8 cellular contexts compared by ENCODE assay signal in the genomic region with DNA sequence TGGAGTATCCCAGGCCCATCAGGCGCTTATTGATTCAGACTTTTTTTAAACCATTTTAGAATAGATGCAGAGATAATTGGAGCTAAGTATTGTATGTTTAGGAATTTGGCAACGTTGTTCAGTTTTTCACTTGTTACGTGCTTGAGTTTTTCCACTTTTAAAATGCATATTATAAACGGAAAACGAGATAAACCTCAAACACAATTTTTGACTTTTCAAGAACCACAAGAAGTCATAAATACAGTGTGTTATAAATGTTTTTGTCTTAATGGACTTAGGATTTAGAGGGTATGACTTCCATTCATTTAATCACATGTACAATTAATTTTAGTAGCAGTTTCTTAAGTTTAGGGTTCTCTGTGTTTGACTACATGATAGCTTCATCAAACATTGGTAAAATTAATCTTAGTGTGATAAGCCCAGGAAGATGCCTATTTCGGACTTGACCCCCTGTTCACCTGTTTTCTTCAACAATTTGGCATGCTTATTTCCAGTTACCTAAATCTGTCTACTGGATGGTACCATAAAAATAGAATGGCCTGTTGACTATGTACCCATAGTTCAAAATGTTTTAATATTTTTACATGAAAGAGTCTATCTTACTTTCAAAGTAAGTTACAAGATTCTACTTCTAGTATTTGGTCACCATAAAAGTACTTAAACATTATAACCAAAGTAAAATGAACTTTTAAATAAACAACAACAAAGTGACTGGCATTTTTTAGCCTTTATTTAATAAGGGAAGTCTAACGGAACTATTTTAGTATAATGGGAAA. TPM values are rescaled to one million over a fixed set of nuclear protein-coding genes. Genes with fewer than 3 reads are reported as not detected.
DNase-seq lines count a peak whose midpoint lies in the region; ATAC-seq and TF ChIP-seq lines count a peak whose summit lies in the region.

No MANE protein-coding gene starts in this region.

- ATAC-seq in naive B cell (ENCODE audit: low read depth in 2 of 2) (no peak), sciatic nerve (no peak), GM21526 (IDR thresholded peaks at IDR 0.05; ENCODE audit: low FRiP score, unreplicated experiment) (no peak)

- H3K4me3 Mint-ChIP-seq in naive B cell: peak overlapping the region in 7 of 8 donors; percentile 67 to 81 (median 78)

- peaks cover 45% of the 10 kb centered on the region for H3K4me1 ChIP-seq in ACC112 (ENCODE audit: control insufficient read depth, insufficient read depth, low read length, unreplicated experiment)
- H3K4me1 ChIP-seq in HUES6 (ENCODE audit: control insufficient read depth, insufficient read depth, low read length): peaks cover 19% of the 10 kb centered on the region

- no peak overlapping the region for H2AFZ ChIP-seq in ACC112 (ENCODE audit: low read length, unreplicated experiment)

- intact Hi-C loops in sciatic nerve (cut with DNase I): no loop called here

- DNase-seq in coronary artery (ENCODE audit: low spot score) (no peak), naive B cell (no peak), amygdala (lab: John Stamatoyannopoulos, UW) (no peak), sciatic nerve (ENCODE audit: low spot score) (no peak), activated gamma-delta T cell (lab: John Stamatoyannopoulos, UW) (no peak)

- H3K36me3 ChIP-seq in ACC112 (ENCODE audit: insufficient read depth, low read length): peaks cover 11% of the 10 kb centered on the region; the same call in 1 of the 2 replicates
- H3K36me3 ChIP-seq in HUES6 (ENCODE audit: control insufficient read depth, insufficient read depth, low read length): no peaks in the 10 kb centered on the region

- peaks cover 72% of the 10 kb centered on the region for H3K79me2 ChIP-seq in ACC112 (ENCODE audit: control insufficient read depth, insufficient read depth, low read length, unreplicated experiment)

- H3K36me3 Mint-ChIP-seq in naive B cell: no peaks in the 10 kb centered on the region

- H3K27me3 Mint-ChIP-seq in naive B cell: peaks cover 32 to 47% (median 37%) of the 10 kb centered on the region in 3 donors

- H3K4me3 ChIP-seq in ACC112 (ENCODE audit: low read depth, low read length) (peak overlapping the region; percentile 81), HUES6 (ENCODE audit: low read depth, low read length) (peak overlapping the region; percentile 99), coronary artery (peak overlapping the region; percentile 94)

- peaks cover 9 to 13% (median 12%) of the 10 kb centered on the region in 3 donors for H3K4me1 Mint-ChIP-seq in naive B cell

- H3K9ac ChIP-seq in HUES6 (ENCODE audit: low read length): no peak overlapping the region

- no peaks in the 10 kb centered on the region for H3K27me3 ChIP-seq in ACC112 (ENCODE audit: insufficient read depth, low read length)
- H3K27me3 ChIP-seq in HUES6 (ENCODE audit: control insufficient read depth, insufficient read depth, low read length): peaks cover 35% of the 10 kb centered on the region

- peaks cover 0 to 3% (median 0%) of the 10 kb centered on the region in 7 donors for H3K9me3 Mint-ChIP-seq in naive B cell

- H3K9me3 ChIP-seq in HUES6 (ENCODE audit: control insufficient read depth, insufficient read depth, low read depth, low read length): no peaks in the 10 kb centered on the region

- H3K27ac Mint-ChIP-seq in naive B cell: no peak overlapping the region

- TF ChIP-seq CTCF in coronary artery (IDR thresholded peaks at IDR 0.05): no peak

- peak overlapping the region; percentile 92 for H3K27ac ChIP-seq in ACC112 (ENCODE audit: low read depth, low read length)
- no peak overlapping the region for H3K27ac ChIP-seq in HUES6 (ENCODE audit: low read depth, low read length)
- peak overlapping the region; percentile 96 to 98 for H3K27ac ChIP-seq in coronary artery

RNA-seq across cellular contexts. Expression of gene ZC3H12C, which starts 1.3 kb away (rescaled TPM):
- under 1 TPM in 1 of 6 donors, not detected in 5; 0.08 TPM for polyA plus RNA-seq in naive B cell (ENCODE audit: low read depth in 6 of 6)
- 30.4 TPM for total RNA-seq in sciatic nerve
